In genomic region chr3:129280183-129280582, GRCh38 we compare ENCODE assay signal across 8 cellular contexts. TPM values are rescaled to one million over a fixed set of nuclear protein-coding genes. Genes with fewer than 3 reads are reported as not detected.
DNase-seq lines count a peak whose midpoint lies in the region; ATAC-seq and TF ChIP-seq lines count a peak whose summit lies in the region.
"Had no signal": no experiment of that assay in that cellular context is flagged by ENCODE, and none has a peak within 500 bp of the region (broad histone marks: within the 10 kb centered on the region; RNA-seq: fewer than 3 reads in every experiment).

No MANE protein-coding gene starts in this region.

- H3K27ac ChIP-seq in GM23248 = peak overlapping the region; percentile 67
- H3K27ac ChIP-seq in SJCRH30 = no peak overlapping the region
- H3K27ac ChIP-seq in rectal smooth muscle tissue (ENCODE audit: low read depth, low read length) = no peak overlapping the region

- H3K9me3 ChIP-seq in GM23248 (ENCODE audit: low read depth) (no peaks in the 10 kb centered on the region), SJCRH30 (replicated peaks) (no peaks in the 10 kb centered on the region)

- 74 to 76% methylated on average over 2 of the region's 2 CpGs for WGBS in GM23248 (ENCODE audit: low coverage in 1 of 2, low lambda C conversion rate in 2 of 2, missing lambda C conversion rate in 2 of 2), 2 experiments

- no peak for TF ChIP-seq CTCF in fibroblast of mammary gland (conservative IDR thresholded peaks at IDR 0.05; ENCODE audit: control insufficient read depth, insufficient read depth, low read depth, low read length)

- H3K9me2 ChIP-seq in GM23248 (ENCODE audit: insufficient read depth) = no peaks in the 10 kb centered on the region

- H3K4me3 ChIP-seq in GM23248 = peak overlapping the region; percentile 78
- peak overlapping the region; percentile 87 for H3K4me3 ChIP-seq in SJCRH30
- peak overlapping the region; percentile 89 for H3K4me3 ChIP-seq in fibroblast of mammary gland (ENCODE audit: control insufficient read depth, low read depth, low read length)
- H3K4me3 ChIP-seq in rectal smooth muscle tissue (ENCODE audit: low read length) = peak overlapping the region; percentile 70

- in situ Hi-C loops in GM23248 (cut with MboI) = no loop called here

- peak overlapping the region; percentile 88 for H3K4me2 ChIP-seq in GM23248 (ENCODE audit: unreplicated experiment)

- H3K36me3 ChIP-seq in GM23248 (ENCODE audit: low read depth) (peaks cover 22% of the 10 kb centered on the region), SJCRH30 (peaks cover 12% of the 10 kb centered on the region), rectal smooth muscle tissue (ENCODE audit: control insufficient read depth, insufficient read depth, low read length) (peaks cover 2% of the 10 kb centered on the region)

- 0 out of 2 replicates have a peak overlapping the region, but pooled peaks have one; percentile 80 for H2AFZ ChIP-seq in GM23248

- no peak for ATAC-seq in GM18517 (IDR thresholded peaks at IDR 0.05; ENCODE audit: unreplicated experiment)
- no peak for ATAC-seq in HG02798 (IDR thresholded peaks at IDR 0.05; ENCODE audit: poor library complexity, unreplicated experiment)

- H3K4me1 ChIP-seq in GM23248 (ENCODE audit: insufficient read depth) (peaks cover 31% of the 10 kb centered on the region), SJCRH30 (peaks cover 9% of the 10 kb centered on the region), rectal smooth muscle tissue (ENCODE audit: control insufficient read depth, insufficient read depth, low read length) (peaks cover 3% of the 10 kb centered on the region)

- H3K27me3 ChIP-seq in GM23248 (replicated peaks; ENCODE audit: insufficient read depth) (no peaks in the 10 kb centered on the region), SJCRH30 (no peaks in the 10 kb centered on the region), rectal smooth muscle tissue (ENCODE audit: control insufficient read depth, insufficient read depth, low read length) (no peaks in the 10 kb centered on the region)

- peaks cover 8% of the 10 kb centered on the region for H3K79me2 ChIP-seq in GM23248 (ENCODE audit: insufficient read depth)

- H4K20me1 ChIP-seq in GM23248 (ENCODE audit: insufficient read depth) = 0 out of 2 replicates have a peak, but pooled peaks cover 4% of the 10 kb centered on the region

- DNase-seq in GM23248 (no peak), SJCRH30 (no peak), fibroblast of mammary gland (ENCODE audit: low read depth) (no peak), NCI-H345 (lab: John Stamatoyannopoulos, UW) (no peak)
- DNase-seq: cerebellar nuclear complex had no signal

- H3K9ac ChIP-seq in GM23248 (peak overlapping the region; percentile 86), rectal smooth muscle tissue (ENCODE audit: low read length) (no peak overlapping the region)

- peaks cover 69% of the 10 kb centered on the region for H3F3A ChIP-seq in GM23248 (ENCODE audit: insufficient read depth)

RNA-seq across cellular contexts. Expression of gene HMCES, which starts 1.5 kb away (rescaled TPM):
- total RNA-seq in GM23248 (2014; rRNA removed; shearing (Covaris generic)) = 10.6 and 12.5 TPM in 2 replicates
- polyA plus RNA-seq in GM23248 (2016; fragmentation: Nextera tagmentation; extraction: Ambion mirVana) = 33.2 and 33.5 TPM in 2 replicates
- 29.1 and 30.7 TPM in 2 replicates for total RNA-seq in SJCRH30 (2014; rRNA removed; shearing (Covaris generic))

RNA-seq across cellular contexts. Expression of gene COPG1, which starts 30.8 kb away (rescaled TPM):
- total RNA-seq in GM23248 (2014; rRNA removed; shearing (Covaris generic)) = 298 and 328 TPM in 2 replicates
- polyA plus RNA-seq in GM23248 (2016; fragmentation: Nextera tagmentation; extraction: Ambion mirVana) = 254 and 265 TPM in 2 replicates
- total RNA-seq in SJCRH30 (2014; rRNA removed; shearing (Covaris generic)) = 87.3 and 89.5 TPM in 2 replicates
